Comparison of ENCODE assay signal across 9 cellular contexts in the genomic region with DNA sequence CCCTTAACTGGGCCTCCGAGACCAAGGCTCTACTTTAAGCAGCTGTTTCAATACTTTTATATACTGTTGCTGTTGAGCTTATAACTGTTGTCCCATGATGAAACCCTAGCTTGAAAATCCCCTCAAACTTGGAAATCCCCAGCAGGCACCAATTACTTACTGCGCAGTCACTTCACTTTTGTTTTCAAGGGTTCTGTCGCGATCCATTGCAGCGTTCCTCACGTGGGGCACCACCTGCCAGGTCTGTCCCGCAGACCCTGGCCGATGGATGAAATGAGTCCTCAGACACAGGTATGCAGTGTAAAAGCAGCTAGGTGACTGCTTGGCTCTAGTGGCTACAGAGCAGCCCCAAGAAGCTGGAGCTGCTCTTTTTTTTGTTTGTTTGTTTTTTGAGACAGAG. TPM values are rescaled to one million over a fixed set of nuclear protein-coding genes. Genes with fewer than 3 reads are reported as not detected.
"Had no signal": no experiment of that assay in that cellular context is flagged by ENCODE, and none has a peak within 500 bp of the region (broad histone marks: within the 10 kb centered on the region; RNA-seq: fewer than 3 reads in every experiment).

No MANE protein-coding gene starts in this region.

RNA-seq across cellular contexts. Expression of a gene that starts 33.9 kb away (rescaled TPM):
- total RNA-seq: activated CD4-positive, alpha-beta T cell treated with anti-CD3 and anti-CD28 coated beads, Interleukin-2, amount 10 ng/mL, durations not matched to agents 7 days and 5 days; activated CD8-positive, alpha-beta T cell treated with anti-CD3 and anti-CD28 coated beads for 36 hours; esophagus mucosa; left cardiac atrium; mammary epithelial cell; naive thymus-derived CD8-positive, alpha-beta T cell; neural crest cell; sciatic nerve; T-cell had no signal
